ENCODE assay signal across 8 cellular contexts in the genomic region with DNA sequence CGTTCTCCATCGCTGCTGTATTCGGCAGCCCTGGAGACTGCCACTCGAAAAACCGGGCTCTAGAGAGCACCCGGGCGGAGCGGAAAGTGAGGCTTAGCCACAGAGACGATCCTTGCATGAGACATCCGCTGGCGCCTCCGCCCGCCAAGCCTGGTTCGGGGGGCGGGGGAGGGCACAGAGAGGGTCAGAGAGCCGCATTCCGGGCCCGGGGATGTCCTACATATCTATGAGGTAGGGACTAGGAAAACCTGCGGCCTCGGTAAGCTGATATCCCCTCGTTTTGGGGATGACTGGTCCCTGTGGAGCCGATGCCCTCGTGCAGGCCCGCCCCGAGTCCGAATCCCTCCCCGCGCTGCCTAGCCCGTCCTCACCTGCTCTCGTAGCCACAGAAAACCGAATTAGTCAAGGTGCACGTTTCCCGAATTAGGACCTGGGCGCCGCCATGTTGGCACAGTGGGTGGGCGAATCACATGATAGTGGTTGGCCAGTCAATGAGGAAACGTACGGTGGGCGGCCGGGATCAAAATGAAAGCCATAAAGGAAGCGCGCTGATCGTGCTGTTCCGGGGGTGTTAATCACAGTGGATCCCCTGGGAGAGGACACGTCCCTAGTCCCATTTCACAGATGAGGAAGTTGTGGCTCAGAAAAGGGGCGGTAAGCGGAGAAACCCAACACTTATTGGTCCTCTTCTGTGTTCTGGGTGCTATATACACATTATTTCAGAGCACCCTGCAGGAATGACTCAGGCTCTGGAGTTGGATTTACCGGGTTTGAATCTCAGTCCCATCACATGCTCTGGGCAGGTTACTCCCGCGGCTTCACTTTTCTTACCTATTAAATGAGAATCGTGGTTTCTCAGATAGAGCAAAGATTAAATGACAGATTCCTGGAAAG. TPM values are rescaled to one million over a fixed set of nuclear protein-coding genes. Genes with fewer than 3 reads are reported as not detected.
DNase-seq lines count a peak whose midpoint lies in the region; ATAC-seq, FAIRE-seq and TF ChIP-seq lines count a peak whose summit lies in the region.

A gene (minus strand): TSS at position 459 of the 894 bp plus-strand sequence. CDS start 341 bp downstream, at position 118.

- H3K27ac ChIP-seq in VCaP (peak within 1 kb of the TSS; percentile 84), breast epithelium (peak within 1 kb of the TSS; percentile 59 to 77), small intestine (ENCODE audit: low read depth in 1 of 2, low read length in 1 of 2) (peak within 1 kb of the TSS in 1 of 2 donors; percentile 83)

- H3K36me3 ChIP-seq in breast epithelium: no peaks in the 10 kb centered on the region
- no peaks in the 10 kb centered on the region for H3K36me3 ChIP-seq in small intestine (ENCODE audit: control insufficient read depth in 2 of 2, insufficient read depth in 2 of 2, low read length in 2 of 2)

- H3K9me3 ChIP-seq in breast epithelium: no peaks in the 10 kb centered on the region
- H3K9me3 ChIP-seq in small intestine (ENCODE audit: control insufficient read depth, low read depth): no peaks in the 10 kb centered on the region

- TF ChIP-seq CTCF in VCaP (conservative IDR thresholded peaks at IDR 0.05) (no peak), breast epithelium (IDR thresholded peaks at IDR 0.05) (peak in 1 of 3 donors; percentile 13)

- H3K4me3 ChIP-seq in breast epithelium (peak within 1 kb of the TSS; percentile 69 to 80 (median 72)), small intestine (ENCODE audit: low read depth in 1 of 2, low read length in 2 of 2) (peak within 1 kb of the TSS; percentile 81 to 82)

- ATAC-seq in HG02970 (IDR thresholded peaks at IDR 0.05; ENCODE audit: low FRiP score, unreplicated experiment) (peak; percentile 47), HG02759 (IDR thresholded peaks at IDR 0.05; ENCODE audit: unreplicated experiment) (no peak)

- intact Hi-C loops in breast epithelium (cut with DNase I; ENCODE audit: low total_unique reads): no loop called here

- H3K4me1 ChIP-seq in breast epithelium (peaks cover 8 to 22% of the 10 kb centered on the region in 2 donors), small intestine (ENCODE audit: control insufficient read depth in 2 of 2, insufficient read depth in 1 of 2, low read depth in 1 of 2, low read length in 1 of 2) (peaks cover 0 to 6% of the 10 kb centered on the region in 2 donors)

- no peak for TF ChIP-seq POLR2A in breast epithelium (IDR thresholded peaks at IDR 0.05)

- H3K27me3 ChIP-seq in breast epithelium (no peaks in the 10 kb centered on the region), small intestine (ENCODE audit: control insufficient read depth in 2 of 2, insufficient read depth in 2 of 2, low read length in 2 of 2) (no peaks in the 10 kb centered on the region)

- no peak for FAIRE-seq in small intestine (lab: Jason Lieb, UNC)

- DNase-seq in GM04503 (ENCODE audit: low read depth) (peak; percentile 69), NCI-H2196 (lab: John Stamatoyannopoulos, UW; ENCODE audit: unreplicated experiment) (peak; percentile 85), breast epithelium (ENCODE audit: low spot score in 2 of 2) (peak; percentile 88 to 92), iPS-NIHi7 (ENCODE audit: extremely low spot score) (peak; percentile 85), small intestine (peak; percentile 93)

- WGBS in small intestine, 3 donors: 0 to 1% (median 0%) methylated on average over 51 of the region's 51 CpGs

RNA-seq across cellular contexts. Expression of the gene that starts here (rescaled TPM):
- 10 to 100 TPM; 29.7 to 37.4 (median 31.7) TPM for total RNA-seq in breast epithelium
- 10 to 100 TPM; 18.6 to 37.5 (median 26.8) TPM for polyA plus RNA-seq in small intestine
